1 cellular context compared by ENCODE assay signal in the genomic region with DNA sequence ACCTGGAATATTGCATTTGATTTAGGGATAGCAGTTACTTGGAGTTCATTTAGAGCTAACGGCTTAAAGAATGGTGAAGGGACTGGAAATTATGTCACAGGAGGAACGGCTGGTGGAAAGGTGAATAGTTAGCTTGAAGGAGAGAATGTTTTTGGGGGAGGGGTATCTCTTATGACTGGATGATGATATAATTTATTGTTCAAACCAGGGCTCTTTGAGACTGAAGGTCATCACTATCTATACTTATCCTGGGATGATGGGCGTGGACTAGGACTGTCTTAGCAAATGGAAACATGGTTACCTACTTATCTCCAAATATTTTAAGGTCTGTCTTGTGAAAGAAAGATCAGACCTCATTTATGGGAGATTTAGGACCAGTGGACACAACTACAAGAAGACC.
TF ChIP-seq lines count a peak whose summit lies in the region.

No MANE protein-coding gene starts in this region.

TF ChIP-seq in K562, 482 proteins besides CTCF, POLR2A, EP300 and RAD21:
- no peak for TF ChIP-seq ZNF707 (CRISPR knock-in tag; conservative IDR thresholded peaks at IDR 0.05)
- TF ChIP-seq CBX2 (IDR thresholded peaks at IDR 0.05; ENCODE audit: insufficient read depth, low read length, poor library complexity, severe bottlenecking), result no peak
- TF ChIP-seq, protein P1, sequence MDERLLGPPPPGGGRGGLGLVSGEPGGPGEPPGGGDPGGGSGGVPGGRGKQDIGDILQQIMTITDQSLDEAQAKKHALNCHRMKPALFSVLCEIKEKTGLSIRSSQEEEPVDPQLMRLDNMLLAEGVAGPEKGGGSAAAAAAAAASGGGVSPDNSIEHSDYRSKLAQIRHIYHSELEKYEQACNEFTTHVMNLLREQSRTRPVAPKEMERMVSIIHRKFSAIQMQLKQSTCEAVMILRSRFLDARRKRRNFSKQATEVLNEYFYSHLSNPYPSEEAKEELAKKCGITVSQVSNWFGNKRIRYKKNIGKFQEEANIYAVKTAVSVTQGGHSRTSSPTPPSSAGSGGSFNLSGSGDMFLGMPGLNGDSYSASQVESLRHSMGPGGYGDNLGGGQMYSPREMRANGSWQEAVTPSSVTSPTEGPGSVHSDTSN (CRISPR knock-in tag; IDR thresholded peaks at IDR 0.05; ENCODE audit: low read depth), result no peak
- TF ChIP-seq, protein P1 (tag; conservative IDR thresholded peaks at IDR 0.05; ENCODE audit: low read depth), result peak; percentile 50; the same call in 1 of the 2 replicates
- TF ChIP-seq MEIS2 (IDR thresholded peaks at IDR 0.05; ENCODE audit: partially characterized antibody), result peak; percentile 25
